Comparison of ENCODE assay signal across 10 cellular contexts in the genomic region with DNA sequence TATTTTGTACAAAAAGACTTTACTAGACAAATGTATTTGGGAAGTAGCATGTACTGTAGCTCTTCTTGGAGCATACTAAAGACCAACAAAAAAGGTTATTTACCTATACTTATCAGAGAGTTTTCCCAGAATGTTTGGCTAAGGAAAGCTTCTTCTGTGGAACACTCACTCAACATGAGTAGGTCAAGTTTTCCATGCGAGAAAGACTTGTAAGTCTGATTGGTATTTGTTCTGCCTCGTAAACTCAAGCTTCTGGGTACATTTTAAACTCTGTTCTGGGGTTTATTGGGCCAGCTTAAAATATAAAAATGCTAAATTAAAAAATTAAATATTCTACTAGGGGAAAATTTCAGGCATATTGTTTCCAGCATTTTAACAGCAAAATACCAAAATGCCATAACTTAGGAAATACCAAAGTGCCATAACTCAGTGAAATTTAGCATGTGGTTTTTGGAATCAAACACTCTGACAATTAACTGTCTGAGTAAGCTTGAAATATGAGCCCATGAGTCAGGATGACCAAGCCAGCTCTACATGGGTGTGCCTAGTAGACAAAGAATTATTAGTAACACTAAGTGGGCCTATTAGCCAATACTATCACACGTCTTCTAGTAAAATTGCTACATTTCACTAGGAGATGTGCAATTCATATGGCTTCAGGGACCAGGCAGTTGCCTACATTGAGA. TPM values are rescaled to one million over a fixed set of nuclear protein-coding genes. Genes with fewer than 3 reads are reported as not detected.
DNase-seq lines count a peak whose midpoint lies in the region; ATAC-seq and TF ChIP-seq lines count a peak whose summit lies in the region.
"Had no signal": no experiment of that assay in that cellular context is flagged by ENCODE, and none has a peak within 500 bp of the region (broad histone marks: within the 10 kb centered on the region; RNA-seq: fewer than 3 reads in every experiment).

No MANE protein-coding gene starts in this region.

- DNase-seq in GM03348 (ENCODE audit: low spot score) (peak; percentile 83), NOMO-1 treated with dmso at 0.1 percent for 144 hours (lab: John Stamatoyannopoulos, UW; ENCODE audit: unreplicated experiment) (peak; percentile 75), epithelial cell of proximal tubule (ENCODE audit: low read depth) (peak; percentile 84), osteoblast (ENCODE audit: insufficient read length, low spot score, missing footprints) (peak; percentile 79), NCI-H2196 (lab: John Stamatoyannopoulos, UW; ENCODE audit: unreplicated experiment) (no peak), MV-4-11 (lab: John Stamatoyannopoulos, UW) (no peak)
- DNase-seq: colonic mucosa, NCI-H1436 had no signal

- H3K27ac ChIP-seq in osteoblast (ENCODE audit: low read depth, low read length): peak overlapping the region; percentile 71
- H3K27ac ChIP-seq: colonic mucosa had no signal

- peak overlapping the region; percentile 56 for H3K4me2 ChIP-seq in osteoblast (ENCODE audit: insufficient read depth, low read length)

- TF ChIP-seq CTCF in epithelial cell of proximal tubule (conservative IDR thresholded peaks at IDR 0.05; ENCODE audit: low read depth, low read length): no peak
- TF ChIP-seq CTCF in osteoblast (IDR thresholded peaks at IDR 0.05; ENCODE audit: extremely low read depth, low read depth, low read length): no peak

- H3K36me3 ChIP-seq in osteoblast (ENCODE audit: insufficient read depth, low read length): no peaks in the 10 kb centered on the region
- H3K36me3 ChIP-seq: colonic mucosa had no signal

- H2AFZ ChIP-seq in osteoblast (ENCODE audit: low read length): no peak overlapping the region

- H3K4me3 ChIP-seq in epithelial cell of proximal tubule (ENCODE audit: low read depth, low read length) (no peak overlapping the region), osteoblast (ENCODE audit: insufficient read depth, low read length) (no peak overlapping the region)
- H3K4me3 ChIP-seq: colonic mucosa had no signal

- ATAC-seq in HG02884 (IDR thresholded peaks at IDR 0.05; ENCODE audit: unreplicated experiment) (no peak), HG03378 (IDR thresholded peaks at IDR 0.05; ENCODE audit: unreplicated experiment) (no peak)

- no peaks in the 10 kb centered on the region for H3K27me3 ChIP-seq in osteoblast (ENCODE audit: insufficient read depth, low read length)
- H3K27me3 ChIP-seq: colonic mucosa had no signal

- no peaks in the 10 kb centered on the region for H3K9me3 ChIP-seq in osteoblast (ENCODE audit: low read depth, low read length)
- H3K9me3 ChIP-seq: colonic mucosa had no signal

- H3K4me1 ChIP-seq in osteoblast (ENCODE audit: insufficient read depth, low read length): peaks cover 36% of the 10 kb centered on the region
- H3K4me1 ChIP-seq: colonic mucosa had no signal

- no peaks in the 10 kb centered on the region for H3K79me2 ChIP-seq in osteoblast (ENCODE audit: insufficient read depth, low read length)

- no peaks in the 10 kb centered on the region for H4K20me1 ChIP-seq in osteoblast (ENCODE audit: insufficient read depth, low read length)

RNA-seq across cellular contexts. Expression of a gene that starts 47.3 kb away (rescaled TPM):
- 40.4 and 57.7 TPM in 2 replicates for total RNA-seq in epithelial cell of proximal tubule
- total RNA-seq in osteoblast: 658 and 835 TPM in 2 replicates

Comparison
In these comparisons a context has a peak if more than half of its experiments do, and no peak if none do; other contexts are left out.
1. DNase-seq: peak in GM03348 (single experiment), NOMO-1 treated with dmso at 0.1 percent for 144 hours (single experiment), epithelial cell of proximal tubule (single experiment) and osteoblast (single experiment); none in NCI-H2196 (single experiment) and MV-4-11 (single experiment).
2. RNA of a gene that starts 47.3 kb away (total RNA-seq): 658 to 835 TPM in osteoblast; 40.4 to 57.7 TPM in epithelial cell of proximal tubule; every median in the first group is over 10 times any median in the second.